12 cellular contexts compared by ENCODE assay signal in genomic region chr3:127781411-127782001, GRCh38. TPM values are rescaled to one million over a fixed set of nuclear protein-coding genes. Genes with fewer than 3 reads are reported as not detected.
A peak's percentile ranks its signal among the peaks of the same experiment; 100 is the strongest.
DNase-seq lines count a peak whose midpoint lies in the region; ATAC-seq and TF ChIP-seq lines count a peak whose summit lies in the region.
"Had no signal": no experiment of that assay in that cellular context is flagged by ENCODE, and none has a peak within 500 bp of the region (broad histone marks: within the 10 kb centered on the region; RNA-seq: fewer than 3 reads in every experiment).

No MANE protein-coding gene starts in this region.

- no peak overlapping the region for H3K9ac ChIP-seq in stomach smooth muscle (ENCODE audit: low read length in 2 of 2)

- TF ChIP-seq POLR2A in lower leg skin (IDR thresholded peaks at IDR 0.05): no peak

- DNase-seq in GM04503 (ENCODE audit: low read depth) (peak; percentile 92), astrocyte of the hippocampus (ENCODE audit: low read depth, low spot score) (peak; percentile 81), right atrium auricular region (ENCODE audit: low spot score) (peak; percentile 77), lower leg skin (ENCODE audit: low spot score in 2 of 2) (no peak), dermis blood vessel endothelial cell (no peak)
- DNase-seq: activated CD8-positive, alpha-beta memory T cell treated with anti-CD3 and anti-CD28 coated beads, Interleukin-2, amount 50 U/mL, for 48 hours; naive B cell; stimulated activated naive CD8-positive, alpha-beta T cell treated with anti-CD3 and anti-CD28 coated beads, Interleukin-15, Interleukin-2, amounts not matched to agents 100 U/mL and 50 U/mL, for 24 hours had no signal

- no peaks in the 10 kb centered on the region for H3K36me3 ChIP-seq in right atrium auricular region
- peaks cover 0 to 5% of the 10 kb centered on the region in 2 donors for H3K36me3 ChIP-seq in stomach smooth muscle (ENCODE audit: control insufficient read depth in 2 of 2, insufficient read depth in 2 of 2, low read length in 2 of 2)
- H3K36me3 ChIP-seq: cardiac muscle cell had no signal

- H3K27ac ChIP-seq in right atrium auricular region (peak overlapping the region; percentile 20 to 63), stomach smooth muscle (ENCODE audit: low read length) (peak overlapping the region; percentile 19)
- H3K27ac ChIP-seq: cardiac muscle cell had no signal

- intact Hi-C loops in lower leg skin (cut with DNase I; ENCODE audit: low total_unique reads): no loop called here

- peaks cover 0 to 55% of the 10 kb centered on the region in 2 donors for H3K4me1 ChIP-seq in right atrium auricular region
- peaks cover 62% of the 10 kb centered on the region for H3K4me1 ChIP-seq in stomach smooth muscle (ENCODE audit: control insufficient read depth, insufficient read depth, low read length)

- TF ChIP-seq CTCF in right atrium auricular region (IDR thresholded peaks at IDR 0.05) (no peak), lower leg skin (IDR thresholded peaks at IDR 0.05) (no peak)

- H3K27me3 ChIP-seq in right atrium auricular region (no peaks in the 10 kb centered on the region), stomach smooth muscle (ENCODE audit: control insufficient read depth in 1 of 2, insufficient read depth in 2 of 2, low read length in 2 of 2) (no peaks in the 10 kb centered on the region)
- H3K27me3 ChIP-seq: cardiac muscle cell had no signal

- 51 to 65% methylated on average over 15 of the region's 15 CpGs for WGBS in lower leg skin, 2 donors

- H3K9me3 ChIP-seq in right atrium auricular region (no peaks in the 10 kb centered on the region), stomach smooth muscle (ENCODE audit: control insufficient read depth in 2 of 2, low read length in 2 of 2) (peaks cover 0 to 4% of the 10 kb centered on the region in 2 donors)

- ATAC-seq in GM21825 (IDR thresholded peaks at IDR 0.05; ENCODE audit: unreplicated experiment) (no peak), GM21528 (IDR thresholded peaks at IDR 0.05; ENCODE audit: low FRiP score, unreplicated experiment) (no peak)
- ATAC-seq: stimulated activated naive CD8-positive, alpha-beta T cell treated with anti-CD3 and anti-CD28 coated beads, Interleukin-15, Interleukin-2, amounts not matched to agents 100 U/mL and 50 U/mL, for 24 hours had no signal

- H3K4me3 ChIP-seq in right atrium auricular region: no peak overlapping the region
- no peak overlapping the region for H3K4me3 ChIP-seq in stomach smooth muscle (ENCODE audit: low read length in 2 of 2)
- H3K4me3 ChIP-seq in lower leg skin (ENCODE audit: low read depth, poor library complexity, severe bottlenecking): no peak overlapping the region
- H3K4me3 ChIP-seq: cardiac muscle cell had no signal

RNA-seq across cellular contexts. Expression of gene MGLL, which starts 40.8 kb away (rescaled TPM):
- 10 to 100 TPM; 36.3 to 46.4 TPM for total RNA-seq in right atrium auricular region
- total RNA-seq in lower leg skin: 10 to 100 TPM; 44.0 to 57.4 (median 48.0) TPM
- 35.7 and 73.0 TPM in 2 replicates for total RNA-seq in dermis blood vessel endothelial cell

Comparison
In these comparisons a context has a peak if more than half of its experiments do, and no peak if none do; other contexts are left out.
1. DNase-seq: peak in GM04503 (single experiment), astrocyte of the hippocampus (single experiment) and right atrium auricular region (single experiment); none in lower leg skin (0 of 2) and dermis blood vessel endothelial cell (single experiment).